Comparison of ENCODE assay signal across 8 cellular contexts in the genomic region with DNA sequence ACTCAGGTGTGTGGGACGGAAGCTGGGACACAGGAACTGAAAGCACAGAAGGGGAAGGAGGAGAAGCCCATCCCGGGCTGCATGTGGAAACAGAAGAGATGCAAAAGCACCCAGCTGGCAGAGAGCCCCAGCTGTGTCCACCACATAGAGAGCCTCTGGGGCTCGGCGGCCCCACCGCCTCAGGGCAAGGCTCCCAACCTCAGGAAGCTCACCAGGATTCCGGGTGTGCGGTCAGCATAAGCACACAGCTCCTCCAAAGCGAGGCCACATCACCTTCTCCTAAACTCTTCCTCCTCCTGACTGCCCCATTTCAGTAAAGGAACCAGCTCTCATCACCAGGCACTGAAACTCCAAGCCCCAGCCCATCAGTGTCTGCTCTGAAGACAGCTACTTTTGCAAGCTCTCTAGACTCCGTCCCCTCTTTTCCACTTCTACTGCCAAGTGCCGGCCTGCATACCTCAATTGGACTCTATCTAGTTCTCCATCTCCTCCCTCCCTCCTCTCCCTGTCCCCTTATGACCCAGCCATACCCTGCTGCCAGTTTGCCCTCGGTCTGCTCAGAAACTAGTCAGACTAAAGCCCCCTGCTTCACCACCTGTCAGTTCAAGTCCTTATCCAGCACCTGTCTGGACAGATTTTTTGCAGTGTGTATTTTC. TPM values are rescaled to one million over a fixed set of nuclear protein-coding genes. Genes with fewer than 3 reads are reported as not detected.
DNase-seq lines count a peak whose midpoint lies in the region; ATAC-seq and TF ChIP-seq lines count a peak whose summit lies in the region.

No MANE protein-coding gene starts in this region.

- H3K4me3 ChIP-seq in BLaER1 treated with 17β-estradiol and CSF1 and Interleukin-3, amounts not matched to agents 10 nM and 100 nM = peak overlapping the region in 6 of 10 experiments; percentile 20 to 48 (median 24); a peak in 9 of 20 replicates
- H3K4me3 ChIP-seq in GM23338 = no peak overlapping the region

- POLR2A ChIA-PET in activated B cell treated with CpG ODN at 0.5 μM for 24 hours (lab: Charles Lee) = interaction anchor here (0.6 to 5.0 kb wide), 11 partner anchors 10 to 144 kb away, joined by 3 to 68 read pairs (median 6); a partner anchor contains a TSS
- POLR2A ChIA-PET in activated CD4-positive, alpha-beta T cell treated with anti-CD3 and anti-CD28 coated beads, Interleukin-2, amount 10 ng/mL, durations not matched to agents 7 days and 5 days (lab: Charles Lee) = interaction anchor here (0.6 kb wide), 1 partner anchor 53 kb away, joined by 3 read pairs; no protein-coding TSS in a partner anchor

- H3K4me1 Mint-ChIP-seq in GM23338 = peaks cover 75% of the 10 kb centered on the region
- H3K4me1 Mint-ChIP-seq in activated B cell treated with CpG ODN at 0.5 μM for 24 hours = peaks cover 91% of the 10 kb centered on the region
- H3K4me1 Mint-ChIP-seq in activated CD4-positive, alpha-beta T cell treated with anti-CD3 and anti-CD28 coated beads, Interleukin-2, amount 10 ng/mL, durations not matched to agents 7 days and 5 days = peaks cover 62% of the 10 kb centered on the region

- CTCF ChIA-PET in activated B cell treated with CpG ODN at 0.5 μM for 24 hours (lab: Charles Lee) = interaction anchor here (0.6 to 3.0 kb wide), 4 partner anchors 29 to 1448 kb away, joined by 3 to 10 read pairs (median 3); no protein-coding TSS in a partner anchor
- CTCF ChIA-PET in activated CD4-positive, alpha-beta T cell treated with anti-CD3 and anti-CD28 coated beads, Interleukin-2, amount 10 ng/mL, durations not matched to agents 7 days and 5 days (lab: Charles Lee) = interaction anchor here (0.9 to 1.8 kb wide), 6 partner anchors 8 to 62 kb away, joined by 3 to 6 read pairs (median 4); no protein-coding TSS in a partner anchor

- H3K79me2 ChIP-seq in GM23338 (replicated peaks; ENCODE audit: insufficient read depth) = peaks cover 88% of the 10 kb centered on the region

- H3K27me3 ChIP-seq in BLaER1 treated with 17β-estradiol and CSF1 and Interleukin-3, amounts not matched to agents 10 nM and 100 nM = no peaks in the 10 kb centered on the region
- no peaks in the 10 kb centered on the region for H3K27me3 ChIP-seq in GM23338 (ENCODE audit: insufficient read depth)

- H4K20me1 ChIP-seq in BLaER1 treated with 17β-estradiol and CSF1 and Interleukin-3, amounts not matched to agents 10 nM and 100 nM = peaks cover 6 to 73% (median 32%) of the 10 kb centered on the region in 11 experiments; a peak in 18 of 22 replicates
- peaks cover 14% of the 10 kb centered on the region; the same call in 1 of the 2 replicates for H4K20me1 ChIP-seq in GM23338 (replicated peaks; ENCODE audit: insufficient read depth)

- H3K9ac ChIP-seq in BLaER1 treated with 17β-estradiol and CSF1 and Interleukin-3, amounts not matched to agents 10 nM and 100 nM = peak overlapping the region; percentile 4 to 83 (median 62); a peak in 21 of 22 replicates

- H3K4me3 Mint-ChIP-seq in GM23338 = peak overlapping the region; percentile 21; the same call in 1 of the 3 replicates
- H3K4me3 Mint-ChIP-seq in activated B cell treated with CpG ODN at 0.5 μM for 24 hours = peak overlapping the region; percentile 75
- H3K4me3 Mint-ChIP-seq in activated CD4-positive, alpha-beta T cell treated with anti-CD3 and anti-CD28 coated beads, Interleukin-2, amount 10 ng/mL, durations not matched to agents 7 days and 5 days = no peak overlapping the region

- peaks cover 92 to 98% (median 96%) of the 10 kb centered on the region in 10 experiments for H3K4me1 ChIP-seq in BLaER1 treated with 17β-estradiol and CSF1 and Interleukin-3, amounts not matched to agents 10 nM and 100 nM
- peaks cover 69% of the 10 kb centered on the region for H3K4me1 ChIP-seq in GM23338 (ENCODE audit: insufficient read depth)

- ATAC-seq in GM23338 = no peak
- no peak for ATAC-seq in activated B cell treated with CpG ODN at 0.5 μM for 24 hours (ENCODE audit: low read depth)

- no peaks in the 10 kb centered on the region for H3K9me2 ChIP-seq in GM23338 (ENCODE audit: insufficient read depth)

- H3K27ac Mint-ChIP-seq in GM23338 = peak overlapping the region; percentile 58
- peak overlapping the region; percentile 97 for H3K27ac Mint-ChIP-seq in activated B cell treated with CpG ODN at 0.5 μM for 24 hours
- no peak overlapping the region for H3K27ac Mint-ChIP-seq in activated CD4-positive, alpha-beta T cell treated with anti-CD3 and anti-CD28 coated beads, Interleukin-2, amount 10 ng/mL, durations not matched to agents 7 days and 5 days

- in situ Hi-C loops in KBM-7 (cut with MboI; ENCODE audit: low pct_unique_long_range_greater_than_20kb, low sequenced_read_pairs) = no loop called here

- H3K27ac ChIP-seq in BLaER1 treated with 17β-estradiol and CSF1 and Interleukin-3, amounts not matched to agents 10 nM and 100 nM = peak overlapping the region in 10 of 11 experiments; percentile 68 to 98 (median 93); a peak in 21 of 22 replicates
- H3K27ac ChIP-seq in GM23338 (ENCODE audit: low read depth) (peak overlapping the region; percentile 67), caudate nucleus (ENCODE audit: low read depth, low read length) (no peak overlapping the region)

- H3K27me3 Mint-ChIP-seq in GM23338 (ENCODE audit: insufficient read depth, low read depth, poor library complexity) (peaks cover 16% of the 10 kb centered on the region), activated B cell treated with CpG ODN at 0.5 μM for 24 hours (no peaks in the 10 kb centered on the region)
- no peaks in the 10 kb centered on the region for H3K27me3 Mint-ChIP-seq in activated CD4-positive, alpha-beta T cell treated with anti-CD3 and anti-CD28 coated beads, Interleukin-2, amount 10 ng/mL, durations not matched to agents 7 days and 5 days

- H3K9me3 ChIP-seq in BLaER1 treated with 17β-estradiol and CSF1 and Interleukin-3, amounts not matched to agents 10 nM and 100 nM (replicated peaks in 1 of 11) = no peaks in the 10 kb centered on the region

- DNase-seq in GM23338 (ENCODE audit: low spot score) = no peak
- no peak for DNase-seq in activated B cell treated with CpG ODN at 0.5 μM for 24 hours
- DNase-seq in medulla oblongata (ENCODE audit: extremely low spot score) = peak; percentile 29
- DNase-seq in caudate nucleus (lab: John Stamatoyannopoulos, UW) = no peak
- DNase-seq in NCI-H2227 (lab: John Stamatoyannopoulos, UW; ENCODE audit: unreplicated experiment) = no peak
- no peak for DNase-seq in KBM-7
- no peak for DNase-seq in activated CD4-positive, alpha-beta T cell treated with anti-CD3 and anti-CD28 coated beads, Interleukin-2, amount 10 ng/mL, durations not matched to agents 7 days and 5 days

- TF ChIP-seq CTCF in GM23338 (conservative IDR thresholded peaks at IDR 0.05; ENCODE audit: low read depth in 2 of 2) (no peak), activated B cell treated with CpG ODN at 0.5 μM for 24 hours (IDR thresholded peaks at IDR 0.05) (no peak)

- H3K36me3 Mint-ChIP-seq in GM23338 (ENCODE audit: low read depth) (peaks cover 8% of the 10 kb centered on the region), activated B cell treated with CpG ODN at 0.5 μM for 24 hours (ENCODE audit: low read depth) (peaks cover 12% of the 10 kb centered on the region)
- peaks cover 8% of the 10 kb centered on the region for H3K36me3 Mint-ChIP-seq in activated CD4-positive, alpha-beta T cell treated with anti-CD3 and anti-CD28 coated beads, Interleukin-2, amount 10 ng/mL, durations not matched to agents 7 days and 5 days (ENCODE audit: low read depth)

- H2AFZ ChIP-seq in GM23338 = no peak overlapping the region

- H3K4me2 ChIP-seq in BLaER1 treated with 17β-estradiol and CSF1 and Interleukin-3, amounts not matched to agents 10 nM and 100 nM = peak overlapping the region; percentile 80 to 99 (median 97)
- H3K4me2 ChIP-seq in GM23338 = peak overlapping the region; percentile 39

- peaks cover 6 to 16% (median 10%) of the 10 kb centered on the region in 11 experiments; a peak in 15 of 22 replicates for H3K36me3 ChIP-seq in BLaER1 treated with 17β-estradiol and CSF1 and Interleukin-3, amounts not matched to agents 10 nM and 100 nM
- H3K36me3 ChIP-seq in GM23338 (ENCODE audit: insufficient read depth) = no peaks in the 10 kb centered on the region; the same call in 1 of the 2 replicates

- H3F3A ChIP-seq in GM23338 (replicated peaks; ENCODE audit: low read depth) = peaks cover 28% of the 10 kb centered on the region

- intact Hi-C loops in activated B cell treated with CpG ODN at 0.5 μM for 24 hours (cut with micrococcal nuclease) = no loop called here

- H3K9me3 Mint-ChIP-seq in GM23338 (no peaks in the 10 kb centered on the region), activated B cell treated with CpG ODN at 0.5 μM for 24 hours (no peaks in the 10 kb centered on the region)
- H3K9me3 Mint-ChIP-seq in activated CD4-positive, alpha-beta T cell treated with anti-CD3 and anti-CD28 coated beads, Interleukin-2, amount 10 ng/mL, durations not matched to agents 7 days and 5 days = no peaks in the 10 kb centered on the region

RNA-seq across cellular contexts. Expression of a gene that starts 6.0 kb away (rescaled TPM):
- total RNA-seq in GM23338 (2014; rRNA removed; shearing (Covaris generic)) = 36.8 and 39.8 TPM in 2 replicates
- 12.1 and 12.3 TPM in 2 replicates for polyA plus RNA-seq in GM23338 (2016; fragmentation: Nextera tagmentation; extraction: Ambion mirVana)
- 51.5 and 57.4 TPM in 2 replicates for total RNA-seq in activated B cell treated with CpG ODN at 0.5 μM for 24 hours
- 10 to 100 TPM; 24.5 to 25.6 TPM for total RNA-seq in activated CD4-positive, alpha-beta T cell treated with anti-CD3 and anti-CD28 coated beads, Interleukin-2, amount 10 ng/mL, durations not matched to agents 7 days and 5 days

RNA-seq across cellular contexts. Expression of a gene that starts 21.5 kb away (rescaled TPM):
- total RNA-seq in GM23338 (2014; rRNA removed; shearing (Covaris generic)) = 4.0 and 8.0 TPM in 2 replicates
- polyA plus RNA-seq in GM23338 (2016; fragmentation: Nextera tagmentation; extraction: Ambion mirVana) = 1.5 and 2.3 TPM in 2 replicates
- total RNA-seq in activated B cell treated with CpG ODN at 0.5 μM for 24 hours = 20.1 and 21.4 TPM in 2 replicates
- 10 to 100 TPM; 16.8 to 18.8 TPM for total RNA-seq in activated CD4-positive, alpha-beta T cell treated with anti-CD3 and anti-CD28 coated beads, Interleukin-2, amount 10 ng/mL, durations not matched to agents 7 days and 5 days
